Comparison of ENCODE assay signal across 30 cellular contexts in the genomic region with DNA sequence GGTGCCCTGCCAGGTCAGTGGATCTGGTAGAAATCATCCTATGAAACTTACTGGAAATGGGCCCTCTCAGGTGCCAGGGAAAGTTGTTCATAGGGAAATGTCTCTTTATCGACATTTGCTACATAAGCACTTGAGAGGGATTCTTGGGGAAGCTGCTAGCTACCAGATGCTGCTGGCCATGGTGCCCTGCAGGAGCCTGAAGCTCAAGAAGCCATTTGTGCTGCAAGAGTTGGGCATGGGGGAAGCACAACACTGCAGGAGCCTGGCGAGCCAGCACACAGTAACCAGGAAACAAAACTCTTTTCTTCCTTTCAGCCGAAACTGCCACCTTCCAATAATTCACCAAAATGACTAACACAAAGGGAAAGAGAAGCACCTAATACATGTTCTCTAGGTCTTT.
"Had no signal": no experiment of that assay in that cellular context is flagged by ENCODE, and none has a peak within 500 bp of the region (broad histone marks: within the 10 kb centered on the region; RNA-seq: fewer than 3 reads in every experiment).

No MANE protein-coding gene starts in this region.

- H3K4me1 ChIP-seq: ascending aorta had no signal

- H3K36me3 ChIP-seq: ascending aorta, cardiac muscle cell, MG63, WERI-Rb-1 had no signal

- H3K36me3 Mint-ChIP-seq: activated naive CD8-positive, alpha-beta T cell treated with anti-CD3 and anti-CD28 coated beads, Interleukin-2, amount 10 ng/mL, durations not matched to agents 7 days and 5 days had no signal

- H3K4me3 Mint-ChIP-seq: activated CD4-positive, alpha-beta T cell treated with anti-CD3 and anti-CD28 coated beads, Interleukin-2, amount 10 ng/mL, durations not matched to agents 7 days and 5 days; activated CD8-positive, alpha-beta T cell treated with anti-CD3 and anti-CD28 coated beads, Interleukin-2, amount 10 ng/mL, durations not matched to agents 7 days and 5 days; activated naive CD4-positive, alpha-beta T cell treated with anti-CD3 and anti-CD28 coated beads, Interleukin-2, amount 50 U/mL, for 24 hours; activated naive CD8-positive, alpha-beta T cell treated with anti-CD3 and anti-CD28 coated beads, Interleukin-2, amount 10 ng/mL, durations not matched to agents 7 days and 5 days; activated T-cell treated with anti-CD3 and anti-CD28 coated beads, Interleukin-2, amount 50 U/mL, for 24 hours had no signal

- H3K4me1 Mint-ChIP-seq: activated CD4-positive, alpha-beta T cell treated with anti-CD3 and anti-CD28 coated beads, Interleukin-2, amount 10 ng/mL, durations not matched to agents 7 days and 5 days; activated naive CD4-positive, alpha-beta T cell treated with anti-CD3 and anti-CD28 coated beads, Interleukin-2, amount 50 U/mL, for 24 hours; activated naive CD8-positive, alpha-beta T cell treated with anti-CD3 and anti-CD28 coated beads, Interleukin-2, amount 10 ng/mL, durations not matched to agents 7 days and 5 days had no signal

- H3K27me3 ChIP-seq: ascending aorta, cardiac muscle cell, MG63 had no signal

- H3K9me3 ChIP-seq: ascending aorta had no signal

- H3K9me3 Mint-ChIP-seq: activated CD4-positive, alpha-beta T cell treated with anti-CD3 and anti-CD28 coated beads, Interleukin-2, amount 10 ng/mL, durations not matched to agents 7 days and 5 days; activated naive CD4-positive, alpha-beta T cell treated with anti-CD3 and anti-CD28 coated beads, Interleukin-2, amount 50 U/mL, for 24 hours; activated naive CD8-positive, alpha-beta T cell treated with anti-CD3 and anti-CD28 coated beads, Interleukin-2, amount 10 ng/mL, durations not matched to agents 7 days and 5 days; activated T-cell treated with anti-CD3 and anti-CD28 coated beads, Interleukin-2, amount 50 U/mL, for 24 hours; activated T-helper 2 cell treated with anti-CD3 and anti-CD28 coated beads, Interferon-gamma antibody, Interleukin-2, Interleukin-4, amounts not matched to agents 10 μg/mL and 5 μg/mL and 100 μg/mL, durations not matched to agents 14 hours and 24 hours and 36 hours had no signal

- ATAC-seq: activated CD8-positive, alpha-beta T cell treated with anti-CD3 and anti-CD28 coated beads, Interleukin-2, amount 10 ng/mL, durations not matched to agents 7 days and 5 days had no signal

- H3K27ac Mint-ChIP-seq: activated CD4-positive, alpha-beta T cell treated with anti-CD3 and anti-CD28 coated beads, Interleukin-2, amount 10 ng/mL, durations not matched to agents 7 days and 5 days; activated CD8-positive, alpha-beta T cell treated with anti-CD3 and anti-CD28 coated beads, Interleukin-2, amount 10 ng/mL, durations not matched to agents 7 days and 5 days; activated naive CD4-positive, alpha-beta T cell treated with anti-CD3 and anti-CD28 coated beads, Interleukin-2, amount 50 U/mL, for 24 hours; activated naive CD8-positive, alpha-beta T cell treated with anti-CD3 and anti-CD28 coated beads, Interleukin-2, amount 10 ng/mL, durations not matched to agents 7 days and 5 days; activated T-cell treated with anti-CD3 and anti-CD28 coated beads, Interleukin-2, amount 50 U/mL, for 24 hours; activated T-helper 2 cell treated with anti-CD3 and anti-CD28 coated beads, Interferon-gamma antibody, Interleukin-2, Interleukin-4, amounts not matched to agents 10 μg/mL and 5 μg/mL and 100 μg/mL, durations not matched to agents 14 hours and 24 hours and 36 hours had no signal

- H3K4me3 ChIP-seq: ascending aorta, cardiac muscle cell, MG63 had no signal

- DNase-seq: activated CD4-positive, alpha-beta T cell treated with anti-CD3 and anti-CD28 coated beads for 1 hour; activated CD4-positive, alpha-beta T cell treated with anti-CD3 and anti-CD28 coated beads, Interleukin-2, amount 10 ng/mL, durations not matched to agents 7 days and 5 days; activated CD4-positive, alpha-beta T cell treated with anti-CD3 and anti-CD28 coated beads, Interleukin-2, amount 50 U/mL, for 48 hours; activated CD4-positive, CD25-positive, alpha-beta regulatory T cell; activated CD8-positive, alpha-beta T cell treated with anti-CD3 and anti-CD28 coated beads, Interleukin-2, amount 10 ng/mL, durations not matched to agents 7 days and 5 days; activated gamma-delta T cell; activated naive CD4-positive, alpha-beta T cell treated with Interleukin-2 at 50 U/mL for 16 hours; activated naive CD8-positive, alpha-beta T cell treated with anti-CD3 and anti-CD28 coated beads, Interleukin-2, amount 10 ng/mL, durations not matched to agents 7 days and 5 days; activated T-cell treated with anti-CD3 and anti-CD28 coated beads, Interleukin-2, amount 50 U/mL, for 24 hours; amygdala; Karpas-422; MG63; NCI-H1105; NCI-H1417 treated with DMSO at 0.1 percent for 48 hours; NCI-H187 treated with DMSO at 0.1 percent for 48 hours; NCI-H510A; NCI-H526; NCI-H748 treated with DMSO at 0.1 percent for 48 hours; NK-92 treated with Interleukin-12 subunit alpha and Interleukin-12 subunit beta, amount 100 ng/mL, for 24 hours; OCI-M1; Right ventricle myocardium superior; SW 1271; T-helper 1 cell; T-helper 2 cell; T-helper 9 cell; WERI-Rb-1 had no signal

- H3K27me3 Mint-ChIP-seq: activated naive CD4-positive, alpha-beta T cell treated with anti-CD3 and anti-CD28 coated beads, Interleukin-2, amount 50 U/mL, for 24 hours; activated T-cell treated with anti-CD3 and anti-CD28 coated beads, Interleukin-2, amount 50 U/mL, for 24 hours had no signal

- H3K27ac ChIP-seq: ascending aorta, cardiac muscle cell, WERI-Rb-1 had no signal
